ENCODE assay signal across 9 cellular contexts in genomic region chr17:44362479-44362963, GRCh38. TPM values are rescaled to one million over a fixed set of nuclear protein-coding genes. Genes with fewer than 3 reads are reported as not detected.
DNase-seq lines count a peak whose midpoint lies in the region; ATAC-seq and TF ChIP-seq lines count a peak whose summit lies in the region.
"Had no signal": no experiment of that assay in that cellular context is flagged by ENCODE, and none has a peak within 500 bp of the region (broad histone marks: within the 10 kb centered on the region; RNA-seq: fewer than 3 reads in every experiment).

No MANE protein-coding gene starts in this region.

- H3K36me3 ChIP-seq in SK-N-SH (replicated peaks in 1 of 2; ENCODE audit: control insufficient read depth in 1 of 2, insufficient read depth in 2 of 2, low read length in 1 of 2): peaks cover 0 to 2% of the 10 kb centered on the region in 2 experiments
- no peaks in the 10 kb centered on the region for H3K36me3 ChIP-seq in psoas muscle (ENCODE audit: insufficient read depth in 1 of 2, low read depth in 1 of 2)

- H3K79me2 ChIP-seq in SK-N-SH (ENCODE audit: insufficient read depth): peaks cover 7% of the 10 kb centered on the region; the same call in 1 of the 2 replicates

- intact Hi-C loops in psoas muscle (cut with DNase I): no loop called here

- peaks cover 3% of the 10 kb centered on the region for H3F3A ChIP-seq in SK-N-SH (replicated peaks; ENCODE audit: insufficient read depth)

- peak overlapping the region; percentile 85; the same call in 1 of the 2 replicates for H3K9ac ChIP-seq in SK-N-SH

- H3K9me3 ChIP-seq in SK-N-SH (no peaks in the 10 kb centered on the region), psoas muscle (no peaks in the 10 kb centered on the region)

- peak overlapping the region; percentile 62 for H3K4me3 ChIP-seq in GM12864 (ENCODE audit: low read depth, low read length)
- H3K4me3 ChIP-seq in SK-N-SH (ENCODE audit: low read depth in 2 of 2, low read length in 1 of 2): peak overlapping the region; percentile 80 to 89
- peak overlapping the region; percentile 72 for H3K4me3 ChIP-seq in fibroblast of the aortic adventitia (ENCODE audit: low read depth, low read length)
- H3K4me3 ChIP-seq in psoas muscle: peak overlapping the region; percentile 71

- peak overlapping the region; percentile 94 for H3K4me2 ChIP-seq in SK-N-SH

- no peak for ATAC-seq in psoas muscle

- TF ChIP-seq CTCF in GM12864 (IDR thresholded peaks at IDR 0.05; ENCODE audit: low read depth, low read length, missing control alignments): no peak
- TF ChIP-seq CTCF in SK-N-SH (IDR thresholded peaks at IDR 0.05): no peak
- TF ChIP-seq CTCF in fibroblast of the aortic adventitia (IDR thresholded peaks at IDR 0.05; ENCODE audit: insufficient read depth, low read length): no peak
- no peak for TF ChIP-seq CTCF in psoas muscle (IDR thresholded peaks at IDR 0.05)

- CTCF ChIA-PET in SK-N-SH (lab: Yijun Ruan, JAX): interaction anchor here (1.1 to 7.6 kb wide), 11 partner anchors 8 to 417 kb away, joined by 3 to 85 read pairs (median 8); partner anchors contain the start of gene GRN

- no peaks in the 10 kb centered on the region for H3K9me2 ChIP-seq in SK-N-SH

- no peak for DNase-seq in GM12864 (ENCODE audit: low read depth)
- peak; percentile 67 for DNase-seq in SK-N-SH
- DNase-seq in fibroblast of the aortic adventitia (ENCODE audit: low read depth): no peak
- DNase-seq in psoas muscle: no peak
- no peak for DNase-seq in NCI-H2081 (lab: John Stamatoyannopoulos, UW)
- no peak for DNase-seq in NK-92 treated with Interleukin-12 subunit alpha and Interleukin-12 subunit beta, amount 100 ng/mL, for 24 hours (lab: John Stamatoyannopoulos, UW)
- no peak for DNase-seq in iPS-NIHi7 (ENCODE audit: extremely low spot score)
- no peak for DNase-seq in activated CD8-positive, alpha-beta memory T cell treated with anti-CD3 and anti-CD28 coated beads for 24 hours
- DNase-seq: NCI-H1092 had no signal

- H3K4me1 ChIP-seq in SK-N-SH (ENCODE audit: control insufficient read depth in 1 of 2, insufficient read depth in 2 of 2, low read depth in 1 of 2, low read length in 1 of 2): peaks cover 3 to 22% of the 10 kb centered on the region in 2 experiments; a peak in 1 of 4 replicates
- H3K4me1 ChIP-seq in psoas muscle: peaks cover 4% of the 10 kb centered on the region

- no peak for TF ChIP-seq EP300 in SK-N-SH (IDR thresholded peaks at IDR 0.05; ENCODE audit: borderline replicate concordance in 1 of 2, low read depth in 1 of 2, low read length in 1 of 2)

- WGBS in SK-N-SH (ENCODE audit: low lambda C conversion rate): 25% methylated on average over 10 of the region's 11 CpGs
- 24 to 37% (median 26%) methylated on average over 7 to 11 of the region's 11 CpGs for WGBS in psoas muscle, 3 donors

- H3K27me3 ChIP-seq in SK-N-SH (ENCODE audit: insufficient read depth): no peaks in the 10 kb centered on the region; the same call in 1 of the 2 replicates
- peaks cover 0 to 11% (median 2%) of the 10 kb centered on the region in 3 donors for H3K27me3 ChIP-seq in psoas muscle (ENCODE audit: insufficient read depth in 3 of 3, low read length in 2 of 3)

- H4K20me1 ChIP-seq in SK-N-SH (ENCODE audit: insufficient read depth): peaks cover 11% of the 10 kb centered on the region; the same call in 1 of the 2 replicates

- POLR2A ChIA-PET in SK-N-SH (lab: Yijun Ruan, JAX): interaction anchor here (1.5 to 2.6 kb wide), 2 partner anchors 11 to 17 kb away, joined by 7 to 11 read pairs; partner anchors contain the start of gene GRN

- H2AFZ ChIP-seq in SK-N-SH (ENCODE audit: low read depth): peak overlapping the region; percentile 97

- H3K27ac ChIP-seq in SK-N-SH (ENCODE audit: low read depth in 2 of 2, low read length in 1 of 2): peak overlapping the region in 1 of 2 experiments; percentile 76; a peak in 1 of 4 replicates
- H3K27ac ChIP-seq in psoas muscle: no peak overlapping the region

- no peak for TF ChIP-seq RAD21 in SK-N-SH (IDR thresholded peaks at IDR 0.05; ENCODE audit: low read length)

TF ChIP-seq in SK-N-SH, 30 proteins besides CTCF, POLR2A, EP300 and RAD21:
- TF ChIP-seq FOSL2 (IDR thresholded peaks at IDR 0.05; ENCODE audit: borderline replicate concordance, low read depth): no peak
- peak; percentile 77 for TF ChIP-seq MXI1 (IDR thresholded peaks at IDR 0.05; ENCODE audit: low read depth, low read length)
TF ChIP-seq in SK-N-SH: peak in this region for 1.

RNA-seq across cellular contexts. Expression of gene FAM171A2, which starts 1.1 kb away (rescaled TPM):
- polyA plus RNA-seq in SK-N-SH (2012; rRNA removed) (4.8 and 4.9 TPM in 2 replicates), psoas muscle (under 1 TPM; 0.06 to 0.23 (median 0.08) TPM)
- 1.8 and 3.6 TPM in 2 replicates for polyA plus RNA-seq in SK-N-SH (2012; cell fraction: cytosol; rRNA removed)
- 4.0 and 4.5 TPM in 2 replicates for polyA plus RNA-seq in SK-N-SH (2012; cell fraction: nucleus; rRNA removed)
- total RNA-seq in fibroblast of the aortic adventitia (ENCODE audit: low replicate concordance) (3.1 and 18.5 TPM in 2 replicates), psoas muscle (under 1 TPM; 0.11 to 0.22 (median 0.20) TPM)

RNA-seq across cellular contexts. Expression of gene GRN, which starts 17.4 kb away (rescaled TPM):
- polyA plus RNA-seq in SK-N-SH (2012; rRNA removed): 360 and 442 TPM in 2 replicates
- 126 and 213 TPM in 2 replicates for polyA plus RNA-seq in SK-N-SH (2012; cell fraction: cytosol; rRNA removed)
- 427 and 781 TPM in 2 replicates for polyA plus RNA-seq in SK-N-SH (2012; cell fraction: nucleus; rRNA removed)
- total RNA-seq in fibroblast of the aortic adventitia (ENCODE audit: low replicate concordance): 241 and 592 TPM in 2 replicates
- total RNA-seq in psoas muscle: 10 to 100 TPM; 37.2 to 61.0 (median 58.6) TPM
- 10 to 100 TPM; 30.8 to 44.4 (median 31.6) TPM for polyA plus RNA-seq in psoas muscle

RNA-seq across cellular contexts. Expression of gene ITGA2B, which starts 26.9 kb away (rescaled TPM):
- polyA plus RNA-seq in SK-N-SH (2012; rRNA removed): 1.3 and 1.9 TPM in 2 replicates
- polyA plus RNA-seq in SK-N-SH (2012; cell fraction: cytosol; rRNA removed): 0.21 and 0.35 TPM in 2 replicates
- 7.6 and 8.4 TPM in 2 replicates for polyA plus RNA-seq in SK-N-SH (2012; cell fraction: nucleus; rRNA removed)
- total RNA-seq in fibroblast of the aortic adventitia (ENCODE audit: low replicate concordance): 0.36 TPM in 1 of 2 replicates, not detected in the other
- total RNA-seq in psoas muscle: under 1 TPM; 0.08 to 0.97 (median 0.23) TPM
- polyA plus RNA-seq in psoas muscle: under 1 TPM; 0.13 to 0.69 (median 0.16) TPM

RNA-seq across cellular contexts. Expression of gene SLC25A39, which starts 37.9 kb away (rescaled TPM):
- polyA plus RNA-seq in SK-N-SH (2012; rRNA removed) (106 and 131 TPM in 2 replicates), psoas muscle (10 to 100 TPM; 37.1 to 79.3 (median 42.4) TPM)
- polyA plus RNA-seq in SK-N-SH (2012; cell fraction: cytosol; rRNA removed): 58.4 and 82.3 TPM in 2 replicates
- 260 and 343 TPM in 2 replicates for polyA plus RNA-seq in SK-N-SH (2012; cell fraction: nucleus; rRNA removed)
- total RNA-seq in fibroblast of the aortic adventitia (ENCODE audit: low replicate concordance) (61.5 and 62.7 TPM in 2 replicates), psoas muscle (10 to 100 TPM; 36.4 to 57.8 (median 41.0) TPM)

RNA-seq across cellular contexts. Expression of gene RUNDC3A, which starts 54.1 kb away (rescaled TPM):
- 8.9 and 11.0 TPM in 2 replicates for polyA plus RNA-seq in SK-N-SH (2012; rRNA removed)
- 5.8 and 7.9 TPM in 2 replicates for polyA plus RNA-seq in SK-N-SH (2012; cell fraction: cytosol; rRNA removed)
- 21.4 and 28.5 TPM in 2 replicates for polyA plus RNA-seq in SK-N-SH (2012; cell fraction: nucleus; rRNA removed)
- not detected in 2 replicates for total RNA-seq in fibroblast of the aortic adventitia (ENCODE audit: low replicate concordance)
- under 1 TPM in 1 of 4 donors, not detected in 3; 0.39 TPM for total RNA-seq in psoas muscle
- polyA plus RNA-seq in psoas muscle: under 1 TPM; 0.09 to 0.21 (median 0.11) TPM
